In the genomic region with DNA sequence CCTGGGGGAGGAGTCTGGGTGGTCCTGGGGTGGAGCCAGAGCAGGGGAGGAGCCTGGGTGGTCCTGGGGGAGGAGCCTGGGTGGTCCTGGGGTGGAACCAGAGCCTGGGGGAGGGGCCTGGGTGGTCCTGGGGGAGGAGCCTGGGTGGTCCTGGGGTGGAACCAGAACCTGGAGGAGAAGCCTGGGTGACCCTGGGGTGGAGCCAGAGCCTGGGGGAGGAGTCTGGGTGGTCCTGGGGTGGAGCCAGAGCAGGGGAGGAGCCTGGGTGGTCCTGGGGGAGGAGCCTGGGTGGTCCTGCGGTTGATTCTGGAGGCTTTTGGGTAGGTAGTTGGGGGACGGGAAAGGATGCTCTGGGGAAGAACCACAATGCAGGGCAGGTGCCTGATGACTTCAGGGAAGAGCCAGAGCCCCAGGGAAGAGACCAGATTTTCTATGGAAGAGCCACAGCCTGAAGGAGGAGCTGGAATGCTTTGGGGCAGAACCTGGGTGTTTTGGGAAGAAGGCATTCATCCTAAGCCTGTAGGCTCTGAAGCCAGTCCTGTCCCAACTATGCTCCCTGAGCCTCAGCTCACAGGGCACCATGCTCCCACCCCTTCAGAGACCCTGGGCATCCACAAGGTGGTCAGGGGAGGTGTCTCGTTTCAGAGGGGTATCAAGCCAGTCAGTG, we compare ENCODE assay signal across 17 cellular contexts. TPM values are rescaled to one million over a fixed set of nuclear protein-coding genes. Genes with fewer than 3 reads are reported as not detected.
DNase-seq lines count a peak whose midpoint lies in the region; ATAC-seq and TF ChIP-seq lines count a peak whose summit lies in the region.
"Had no signal": no experiment of that assay in that cellular context is flagged by ENCODE, and none has a peak within 500 bp of the region (broad histone marks: within the 10 kb centered on the region; RNA-seq: fewer than 3 reads in every experiment).

No MANE protein-coding gene starts in this region.

- H2AFZ ChIP-seq in osteoblast (ENCODE audit: low read length), result no peak overlapping the region

- H3K27ac ChIP-seq in HEK293 (ENCODE audit: extremely low read depth, low read depth, low read length) (0 out of 2 replicates have a peak overlapping the region, but pooled peaks have one; percentile 31), RWPE1 (peak overlapping the region; percentile 22; the same call in 1 of the 2 replicates), osteoblast (ENCODE audit: low read depth, low read length) (no peak overlapping the region)
- H3K27ac ChIP-seq: BLaER1 had no signal

- DNase-seq in RWPE1 (ENCODE audit: low spot score) (no peak), osteoblast (ENCODE audit: insufficient read length, low spot score, missing footprints) (peak; percentile 66), globus pallidus (ENCODE audit: low spot score) (no peak)
- DNase-seq: DND-41; GF-D8; NCI-H1694; NCI-H2107; NCI-H226; NCI-H526; NK-92 treated with Interleukin-12 subunit alpha and Interleukin-12 subunit beta, amount 100 ng/mL, for 24 hours had no signal

- no peaks in the 10 kb centered on the region for H3K9me3 ChIP-seq in HEK293 (ENCODE audit: control insufficient read depth, insufficient read depth, low read depth, low read length)
- H3K9me3 ChIP-seq in osteoblast (ENCODE audit: low read depth, low read length), result no peaks in the 10 kb centered on the region

- H3K36me3 ChIP-seq in HEK293 (ENCODE audit: control insufficient read depth in 2 of 2, insufficient read depth in 1 of 2, low read length in 2 of 2), result peaks cover 48 to 71% of the 10 kb centered on the region in 2 experiments
- H3K36me3 ChIP-seq in osteoblast (ENCODE audit: insufficient read depth, low read length), result peaks cover 10% of the 10 kb centered on the region
- H3K36me3 ChIP-seq: BLaER1 had no signal

- ATAC-seq in HG03442 (IDR thresholded peaks at IDR 0.05; ENCODE audit: unreplicated experiment), result no peak

- no peak overlapping the region for H3K4me2 ChIP-seq in osteoblast (ENCODE audit: insufficient read depth, low read length)
- H3K4me2 ChIP-seq: BLaER1 had no signal

- TF ChIP-seq CTCF in HEK293 (tag by site-specific recombination; IDR thresholded peaks at IDR 0.05) (no peak), RWPE1 (conservative IDR thresholded peaks at IDR 0.05; ENCODE audit: low read depth) (no peak), osteoblast (IDR thresholded peaks at IDR 0.05; ENCODE audit: extremely low read depth, low read depth, low read length) (no peak)

- H3K79me2 ChIP-seq in osteoblast (ENCODE audit: insufficient read depth, low read length), result no peaks in the 10 kb centered on the region

- POLR2A ChIA-PET in HEK293 (lab: Yijun Ruan, JAX) (no interaction called here), RWPE1 (lab: Yijun Ruan, JAX; ENCODE audit: low non-redundant PET) (interaction anchor here (0.5 kb wide), 1 partner anchor 215 kb away, joined by 4 read pairs; no protein-coding TSS in a partner anchor)

- H4K20me1 ChIP-seq in osteoblast (ENCODE audit: insufficient read depth, low read length), result peaks cover 3% of the 10 kb centered on the region
- H4K20me1 ChIP-seq: BLaER1 had no signal

- no peaks in the 10 kb centered on the region for H3K27me3 ChIP-seq in osteoblast (ENCODE audit: insufficient read depth, low read length)
- H3K27me3 ChIP-seq: BLaER1 had no signal

- H3K4me1 ChIP-seq in HEK293 (ENCODE audit: control insufficient read depth, insufficient read depth, low read length) (no peaks in the 10 kb centered on the region), osteoblast (ENCODE audit: insufficient read depth, low read length) (no peaks in the 10 kb centered on the region)

- CTCF ChIA-PET in HEK293 (lab: Yijun Ruan, JAX), result interaction anchor here (1.2 to 7.1 kb wide), 3 partner anchors 13 to 31 kb away, joined by 3 to 60 read pairs (median 6); a partner anchor contains a TSS
- CTCF ChIA-PET in RWPE1 (lab: Yijun Ruan, JAX), result interaction anchor here (0.6 kb wide), 2 partner anchors 197 to 279 kb away, joined by 3 read pairs; no protein-coding TSS in a partner anchor

- H3K4me3 ChIP-seq in HEK293 (ENCODE audit: low read depth, low read length) (no peak overlapping the region), osteoblast (ENCODE audit: insufficient read depth, low read length) (no peak overlapping the region)
- H3K4me3 ChIP-seq: BLaER1 had no signal

TF ChIP-seq in HEK293, 187 proteins besides CTCF, POLR2A, EP300 and RAD21:
- TF ChIP-seq MZF1 (tag by site-specific recombination; IDR thresholded peaks at IDR 0.05; ENCODE audit: borderline replicate concordance) (no peak), YY2 (tag by site-specific recombination; IDR thresholded peaks at IDR 0.05) (no peak), ZNF311 (tag by site-specific recombination; IDR thresholded peaks at IDR 0.05; ENCODE audit: borderline replicate concordance) (no peak), KLF8 (tag by site-specific recombination; IDR thresholded peaks at IDR 0.05) (peak; percentile 70), KLF1 (tag by site-specific recombination; IDR thresholded peaks at IDR 0.05) (0 out of 2 replicates have a peak, but pooled peaks have one; percentile 16), ZNF544 (tag by site-specific recombination; IDR thresholded peaks at IDR 0.05) (no peak), GLI2 (tag by site-specific recombination; IDR thresholded peaks at IDR 0.05; ENCODE audit: borderline replicate concordance, low read depth) (no peak), ZNF768 (tag by site-specific recombination; IDR thresholded peaks at IDR 0.05) (no peak), ZNF214 (tag by site-specific recombination; IDR thresholded peaks at IDR 0.05; ENCODE audit: borderline replicate concordance) (no peak), ZNF341 (tag by site-specific recombination; IDR thresholded peaks at IDR 0.05; ENCODE audit: low read depth) (peak; percentile 61), ZNF626 (tag by site-specific recombination; IDR thresholded peaks at IDR 0.05) (no peak), ZNF211 (tag by site-specific recombination; IDR thresholded peaks at IDR 0.05; ENCODE audit: low read depth) (no peak), ZNF394 (tag by site-specific recombination; IDR thresholded peaks at IDR 0.05; ENCODE audit: borderline replicate concordance) (no peak), ZNF155 (tag by site-specific recombination; IDR thresholded peaks at IDR 0.05) (no peak), ZNF24 (tag by site-specific recombination; IDR thresholded peaks at IDR 0.05) (no peak), SP3 (tag by site-specific recombination; IDR thresholded peaks at IDR 0.05) (peak; percentile 37; the same call in 1 of the 2 replicates), ZNF600 (tag by site-specific recombination; IDR thresholded peaks at IDR 0.05) (peak; percentile 72; the same call in 1 of the 2 replicates), SCRT2 (tag by site-specific recombination; IDR thresholded peaks at IDR 0.05) (no peak), ZNF621 (tag by site-specific recombination; IDR thresholded peaks at IDR 0.05) (no peak), SALL2 (tag by site-specific recombination; IDR thresholded peaks at IDR 0.05; ENCODE audit: borderline replicate concordance) (no peak)
- TF ChIP-seq, protein P1, sequence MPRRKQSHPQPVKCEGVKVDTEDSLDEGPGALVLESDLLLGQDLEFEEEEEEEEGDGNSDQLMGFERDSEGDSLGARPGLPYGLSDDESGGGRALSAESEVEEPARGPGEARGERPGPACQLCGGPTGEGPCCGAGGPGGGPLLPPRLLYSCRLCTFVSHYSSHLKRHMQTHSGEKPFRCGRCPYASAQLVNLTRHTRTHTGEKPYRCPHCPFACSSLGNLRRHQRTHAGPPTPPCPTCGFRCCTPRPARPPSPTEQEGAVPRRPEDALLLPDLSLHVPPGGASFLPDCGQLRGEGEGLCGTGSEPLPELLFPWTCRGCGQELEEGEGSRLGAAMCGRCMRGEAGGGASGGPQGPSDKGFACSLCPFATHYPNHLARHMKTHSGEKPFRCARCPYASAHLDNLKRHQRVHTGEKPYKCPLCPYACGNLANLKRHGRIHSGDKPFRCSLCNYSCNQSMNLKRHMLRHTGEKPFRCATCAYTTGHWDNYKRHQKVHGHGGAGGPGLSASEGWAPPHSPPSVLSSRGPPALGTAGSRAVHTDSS (tag by site-specific recombination; IDR thresholded peaks at IDR 0.05), result no peak
- TF ChIP-seq, protein P2, sequence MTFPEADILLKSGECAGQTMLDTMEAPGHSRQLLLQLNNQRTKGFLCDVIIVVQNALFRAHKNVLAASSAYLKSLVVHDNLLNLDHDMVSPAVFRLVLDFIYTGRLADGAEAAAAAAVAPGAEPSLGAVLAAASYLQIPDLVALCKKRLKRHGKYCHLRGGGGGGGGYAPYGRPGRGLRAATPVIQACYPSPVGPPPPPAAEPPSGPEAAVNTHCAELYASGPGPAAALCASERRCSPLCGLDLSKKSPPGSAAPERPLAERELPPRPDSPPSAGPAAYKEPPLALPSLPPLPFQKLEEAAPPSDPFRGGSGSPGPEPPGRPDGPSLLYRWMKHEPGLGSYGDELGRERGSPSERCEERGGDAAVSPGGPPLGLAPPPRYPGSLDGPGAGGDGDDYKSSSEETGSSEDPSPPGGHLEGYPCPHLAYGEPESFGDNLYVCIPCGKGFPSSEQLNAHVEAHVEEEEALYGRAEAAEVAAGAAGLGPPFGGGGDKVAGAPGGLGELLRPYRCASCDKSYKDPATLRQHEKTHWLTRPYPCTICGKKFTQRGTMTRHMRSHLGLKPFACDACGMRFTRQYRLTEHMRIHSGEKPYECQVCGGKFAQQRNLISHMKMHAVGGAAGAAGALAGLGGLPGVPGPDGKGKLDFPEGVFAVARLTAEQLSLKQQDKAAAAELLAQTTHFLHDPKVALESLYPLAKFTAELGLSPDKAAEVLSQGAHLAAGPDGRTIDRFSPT (tag by site-specific recombination; IDR thresholded peaks at IDR 0.05), result no peak

RNA-seq across cellular contexts. Expression of a gene that starts 15.0 kb away (rescaled TPM):
- total RNA-seq in osteoblast, result 21.5 and 25.7 TPM in 2 replicates

RNA-seq across cellular contexts. Expression of a gene that starts 15.1 kb away (rescaled TPM):
- 20.3 and 21.7 TPM in 2 replicates for total RNA-seq in osteoblast

RNA-seq across cellular contexts. Expression of a gene that starts 29.8 kb away (rescaled TPM):
- total RNA-seq in osteoblast, result 40.9 and 42.7 TPM in 2 replicates
- total RNA-seq: CD8-positive, alpha-beta memory T cell; HT-29 had no signal

RNA-seq across cellular contexts. Expression of a gene that starts 33.7 kb away (rescaled TPM):
- total RNA-seq in osteoblast, result not detected in 2 replicates
- total RNA-seq: H4, HT-29, SK-MEL-5 had no signal

RNA-seq across cellular contexts. Expression of a gene that starts 45.9 kb away (rescaled TPM):
- 9.1 and 12.7 TPM in 2 replicates for total RNA-seq in osteoblast
